ENCODE assay signal across 7 cellular contexts in genomic region chr17:63984651-63985386, GRCh38. TPM values are rescaled to one million over a fixed set of nuclear protein-coding genes. Genes with fewer than 3 reads are reported as not detected.
DNase-seq lines count a peak whose midpoint lies in the region; ATAC-seq and TF ChIP-seq lines count a peak whose summit lies in the region.
"Had no signal": no experiment of that assay in that cellular context is flagged by ENCODE, and none has a peak within 500 bp of the region (broad histone marks: within the 10 kb centered on the region; RNA-seq: fewer than 3 reads in every experiment).

No MANE protein-coding gene starts in this region.

- TF ChIP-seq CTCF in thyroid gland (IDR thresholded peaks at IDR 0.05) = no peak

- H3K4me3 ChIP-seq in thyroid gland (replicated peaks in 1 of 3) = no peak overlapping the region

- ATAC-seq in left ventricle myocardium superior (peak; percentile 71), HG02885 (IDR thresholded peaks at IDR 0.05; ENCODE audit: poor library complexity, unreplicated experiment) (no peak), HG03196 (IDR thresholded peaks at IDR 0.05; ENCODE audit: unreplicated experiment) (no peak)
- ATAC-seq: Panc1 had no signal

- peak; percentile 84 for DNase-seq in HCEC 1CT
- peak; percentile 40 to 43 for DNase-seq in activated CD4-positive, alpha-beta T cell treated with anti-CD3 and anti-CD28 coated beads, Interleukin-2, amount 50 U/mL, for 4 hours
- DNase-seq in left ventricle myocardium superior = no peak
- peak; percentile 36 to 52 for DNase-seq in thyroid gland

- H3K4me1 ChIP-seq in thyroid gland = peaks cover 55 to 79% of the 10 kb centered on the region in 2 donors

- no peaks in the 10 kb centered on the region for H3K9me3 ChIP-seq in thyroid gland

- H3K27ac ChIP-seq in thyroid gland = peak overlapping the region; percentile 76 to 95 (median 94)

- intact Hi-C loops in left ventricle myocardium superior (cut with micrococcal nuclease) (no loop called here), thyroid gland (cut with DNase I) (no loop called here)

- no peaks in the 10 kb centered on the region for H3K27me3 ChIP-seq in thyroid gland

- no peaks in the 10 kb centered on the region for H3K36me3 ChIP-seq in thyroid gland

- WGBS in thyroid gland, 2 donors = 79 to 82% methylated on average over 13 to 15 of the region's 16 CpGs

- no peak for TF ChIP-seq POLR2A in thyroid gland (IDR thresholded peaks at IDR 0.05)

RNA-seq across cellular contexts. Expression of gene SCN4A, which starts 12.1 kb away (rescaled TPM):
- total RNA-seq in left ventricle myocardium superior = 0.32 TPM
- total RNA-seq in thyroid gland = 1 to 10 TPM; 2.4 to 7.1 (median 4.0) TPM

RNA-seq across cellular contexts. Expression of gene PRR29, which starts 13.3 kb away (rescaled TPM):
- 0.20 TPM for total RNA-seq in left ventricle myocardium superior
- 1 to 10 TPM; 1.7 to 5.6 (median 4.2) TPM for total RNA-seq in thyroid gland

RNA-seq across cellular contexts. Expression of gene ICAM2, which starts 35.6 kb away (rescaled TPM):
- total RNA-seq in left ventricle myocardium superior = 30.6 TPM
- total RNA-seq in thyroid gland = 10 to 100 TPM; 20.3 to 41.8 (median 30.6) TPM

RNA-seq across cellular contexts. Expression of gene CD79B, which starts 52.7 kb away (rescaled TPM):
- 5.7 TPM for total RNA-seq in left ventricle myocardium superior
- 1 to 10 TPM in 2 of 4 donors, not detected in 2; 1.3 to 1.8 TPM for total RNA-seq in thyroid gland
